ENCODE assay signal across 23 cellular contexts in the genomic region with DNA sequence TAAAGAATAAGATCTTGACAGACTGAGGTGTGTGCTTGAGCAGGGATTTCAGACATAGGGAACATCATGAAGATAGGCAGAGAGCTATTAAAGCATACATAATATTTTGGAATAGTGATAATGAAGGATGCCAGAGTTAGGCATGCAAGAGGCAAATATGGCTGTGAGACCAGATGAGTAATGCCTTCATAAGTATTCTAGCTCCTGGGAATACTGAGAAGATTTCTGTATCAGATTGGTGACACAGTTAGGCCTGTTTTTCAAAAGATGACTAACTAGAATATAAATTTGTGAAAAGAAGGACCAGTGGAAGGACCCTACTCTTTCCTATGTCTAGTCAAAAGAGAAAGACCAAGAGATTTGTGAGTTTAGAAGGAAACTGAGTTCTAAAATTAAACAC.
A peak's percentile ranks its signal among the peaks of the same experiment; 100 is the strongest.
DNase-seq lines count a peak whose midpoint lies in the region; ATAC-seq and TF ChIP-seq lines count a peak whose summit lies in the region.
"Had no signal": no experiment of that assay in that cellular context is flagged by ENCODE, and none has a peak within 500 bp of the region (broad histone marks: within the 10 kb centered on the region; RNA-seq: fewer than 3 reads in every experiment).

No MANE protein-coding gene starts in this region.

- H3K4me3 Mint-ChIP-seq in T-helper 17 cell: no peak overlapping the region
- H3K4me3 Mint-ChIP-seq: H9 had no signal

- H3K4me3 ChIP-seq in adipocyte (ENCODE audit: low read length) (no peak overlapping the region), foreskin fibroblast (ENCODE audit: low read depth in 1 of 2, low read length in 2 of 2) (no peak overlapping the region)
- H3K4me3 ChIP-seq: BLaER1 treated with 17β-estradiol and CSF1 and Interleukin-3, amounts not matched to agents 10 nM and 100 nM; SK-N-MC had no signal

- TF ChIP-seq CTCF in foreskin fibroblast (IDR thresholded peaks at IDR 0.05; ENCODE audit: low read depth, low read length): no peak

- H3K36me3 Mint-ChIP-seq in T-helper 17 cell (ENCODE audit: low read depth): peaks cover 7% of the 10 kb centered on the region

- H3K27me3 ChIP-seq in adipocyte (replicated peaks; ENCODE audit: control insufficient read depth, insufficient read depth, low read length): no peaks in the 10 kb centered on the region
- H3K27me3 ChIP-seq: BLaER1 treated with 17β-estradiol and CSF1 and Interleukin-3, amounts not matched to agents 10 nM and 100 nM had no signal

- H3K27ac Mint-ChIP-seq in T-helper 17 cell: no peak overlapping the region
- H3K27ac Mint-ChIP-seq: CD4-positive, alpha-beta memory T cell; H9 had no signal

- ATAC-seq in T-helper 17 cell: no peak
- ATAC-seq: HepG2 had no signal

- peak; percentile 37 for DNase-seq in EH (ENCODE audit: low read depth)
- DNase-seq in adipocyte (ENCODE audit: low read depth): peak; percentile 19
- DNase-seq in foreskin fibroblast: peak; percentile 30 to 53
- no peak for DNase-seq in T-helper 17 cell
- no peak for DNase-seq in NCI-H510A (lab: John Stamatoyannopoulos, UW)
- no peak for DNase-seq in HUDEP-2 (lab: John Stamatoyannopoulos, UW; ENCODE audit: unreplicated experiment in 76 of 76)
- no peak for DNase-seq in ecto neural progenitor cell (ENCODE audit: low spot score)
- DNase-seq: Caco-2; CD4-positive, alpha-beta memory T cell; DMS 273 treated with DMSO at 0.1 percent for 48 hours; H9; KBM-7; NCI-H1105; NCI-H2029 treated with DMSO at 0.1 percent for 48 hours; NCI-H226; NCI-H524; NCI-H774; NK-92 treated with Interleukin-12 subunit alpha and Interleukin-12 subunit beta, amount 100 ng/mL, for 24 hours; SHP77 treated with DMSO at 0.1 percent for 48 hours; SW 1271 had no signal

- H3K27me3 Mint-ChIP-seq in T-helper 17 cell: no peaks in the 10 kb centered on the region
- H3K27me3 Mint-ChIP-seq: CD4-positive, alpha-beta memory T cell had no signal

- peaks cover 2% of the 10 kb centered on the region for H3K4me1 Mint-ChIP-seq in T-helper 17 cell
- H3K4me1 Mint-ChIP-seq: H9 had no signal

- H3K36me3 ChIP-seq in adipocyte (ENCODE audit: control insufficient read depth, insufficient read depth, low read length, severe bottlenecking): peaks cover 7% of the 10 kb centered on the region

- peaks cover 8% of the 10 kb centered on the region for H3K4me1 ChIP-seq in adipocyte (ENCODE audit: control insufficient read depth, insufficient read depth, low read length)
- H3K4me1 ChIP-seq: BLaER1 treated with 17β-estradiol and CSF1 and Interleukin-3, amounts not matched to agents 10 nM and 100 nM had no signal

- H3K9ac ChIP-seq in adipocyte (ENCODE audit: low read length): no peak overlapping the region
- H3K9ac ChIP-seq: BLaER1 treated with 17β-estradiol and CSF1 and Interleukin-3, amounts not matched to agents 10 nM and 100 nM had no signal

- H3K9me3 ChIP-seq in adipocyte (ENCODE audit: control insufficient read depth, low read length) (no peaks in the 10 kb centered on the region), T-helper 17 cell (ENCODE audit: control insufficient read depth, low read length, poor library complexity, severe bottlenecking) (no peaks in the 10 kb centered on the region)
- H3K9me3 ChIP-seq: Caco-2 had no signal

Comparison
In these comparisons a context has a peak if more than half of its experiments do, and no peak if none do; other contexts are left out.
1. DNase-seq: peak in EH (single experiment), adipocyte (single experiment) and foreskin fibroblast (2 of 2); none in T-helper 17 cell (0 of 3), NCI-H510A (single experiment), HUDEP-2 (0 of 76) and ecto neural progenitor cell (single experiment).